In genomic region chr11:12841946-12842630, GRCh38 we compare ENCODE assay signal across 9 cellular contexts.
DNase-seq lines count a peak whose midpoint lies in the region; ATAC-seq lines count a peak whose summit lies in the region.
"Had no signal": no experiment of that assay in that cellular context is flagged by ENCODE, and none has a peak within 500 bp of the region (broad histone marks: within the 10 kb centered on the region; RNA-seq: fewer than 3 reads in every experiment).

No MANE protein-coding gene starts in this region.

- peaks cover 11% of the 10 kb centered on the region for H3K27me3 Mint-ChIP-seq in activated T-helper 17 cell treated with anti-CD3 and anti-CD28 coated beads, Interleukin-2, amount 50 U/mL, for 72 hours

- no peak for ATAC-seq in HG03442 (IDR thresholded peaks at IDR 0.05; ENCODE audit: unreplicated experiment)
- ATAC-seq in activated T-helper 17 cell treated with anti-CD3 and anti-CD28 coated beads, Interleukin-2, amount 50 U/mL, for 72 hours (replicated peaks), result no peak

- H3K27ac ChIP-seq in epithelial cell of prostate, result peak overlapping the region; percentile 39
- H3K27ac ChIP-seq: neutrophil had no signal

- no peak overlapping the region for H3K27ac Mint-ChIP-seq in activated T-helper 17 cell treated with anti-CD3 and anti-CD28 coated beads, Interleukin-2, amount 50 U/mL, for 72 hours

- H3K4me1 Mint-ChIP-seq in activated T-helper 17 cell treated with anti-CD3 and anti-CD28 coated beads, Interleukin-2, amount 50 U/mL, for 72 hours, result no peaks in the 10 kb centered on the region

- no peak overlapping the region for H3K4me3 Mint-ChIP-seq in activated T-helper 17 cell treated with anti-CD3 and anti-CD28 coated beads, Interleukin-2, amount 50 U/mL, for 72 hours

- peak; percentile 17 to 57 for DNase-seq in NCI-H526 (lab: John Stamatoyannopoulos, UW)
- DNase-seq in NCI-H526 treated with DMSO at 0.1 percent for 48 hours (lab: John Stamatoyannopoulos, UW), result no peak
- peak; percentile 9 for DNase-seq in NOMO-1 treated with dmso at 0.1 percent for 144 hours (lab: John Stamatoyannopoulos, UW; ENCODE audit: unreplicated experiment)
- no peak for DNase-seq in epithelial cell of prostate (ENCODE audit: low read depth, low spot score)
- peak; percentile 88 for DNase-seq in renal cortical epithelial cell (ENCODE audit: low read depth)
- DNase-seq in SHP77 (lab: John Stamatoyannopoulos, UW), result no peak

- no peaks in the 10 kb centered on the region for H3K36me3 Mint-ChIP-seq in activated T-helper 17 cell treated with anti-CD3 and anti-CD28 coated beads, Interleukin-2, amount 50 U/mL, for 72 hours (ENCODE audit: low read depth)

- no peaks in the 10 kb centered on the region for H3K9me3 Mint-ChIP-seq in activated T-helper 17 cell treated with anti-CD3 and anti-CD28 coated beads, Interleukin-2, amount 50 U/mL, for 72 hours

Comparison
In these comparisons a context has a peak if more than half of its experiments do, and no peak if none do; other contexts are left out.
1. DNase-seq: peak in NCI-H526 (2 of 2), NOMO-1 treated with dmso at 0.1 percent for 144 hours (single experiment) and renal cortical epithelial cell (single experiment); none in NCI-H526 treated with DMSO at 0.1 percent for 48 hours (single experiment), epithelial cell of prostate (single experiment) and SHP77 (0 of 2).